Comparison of ENCODE assay signal across 20 cellular contexts in the genomic region with DNA sequence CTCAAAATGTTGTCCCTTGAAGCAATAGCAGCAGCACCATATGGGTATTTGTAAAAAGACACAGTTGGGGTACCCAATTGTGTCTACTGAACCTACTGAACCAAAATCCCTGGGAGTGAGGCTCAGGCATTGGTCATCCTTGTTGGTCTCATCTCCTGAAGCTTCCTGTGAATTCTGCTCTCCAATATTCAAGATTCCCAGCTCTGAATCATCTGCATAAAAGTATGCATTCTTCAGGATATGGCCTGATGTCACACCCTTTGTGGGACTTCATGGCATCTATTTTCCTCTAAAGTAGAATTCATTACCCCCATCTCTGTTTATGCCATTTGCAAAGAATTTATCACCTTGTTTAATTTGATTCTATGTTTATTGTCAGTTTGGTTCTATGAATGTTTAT. TPM values are rescaled to one million over a fixed set of nuclear protein-coding genes. Genes with fewer than 3 reads are reported as not detected.
"Had no signal": no experiment of that assay in that cellular context is flagged by ENCODE, and none has a peak within 500 bp of the region (broad histone marks: within the 10 kb centered on the region; RNA-seq: fewer than 3 reads in every experiment).

No MANE protein-coding gene starts in this region.

- H3K4me1 ChIP-seq: ascending aorta had no signal

- H3K9me3 ChIP-seq: ascending aorta had no signal

- H3K27ac Mint-ChIP-seq: activated naive CD8-positive, alpha-beta T cell treated with anti-CD3 and anti-CD28 coated beads, Interleukin-2, amount 50 U/mL, for 24 hours; effector memory CD8-positive, alpha-beta T cell; nephron; type B pancreatic cell had no signal

- H3K27ac ChIP-seq: ascending aorta, epithelial cell of prostate, skin epidermis had no signal

- H3K27me3 ChIP-seq: ascending aorta had no signal

- DNase-seq: activated naive CD4-positive, alpha-beta T cell treated with Interleukin-2 at 50 U/mL for 16 hours; activated naive CD8-positive, alpha-beta T cell treated with anti-CD3 and anti-CD28 coated beads, Interleukin-2, amount 50 U/mL, for 24 hours; activated T-cell treated with anti-CD3 and anti-CD28 coated beads for 4 hours; dermis blood vessel endothelial cell; effector memory CD8-positive, alpha-beta T cell; hippocampal formation; kidney; left ventricle myocardium superior; mesendoderm; nucleus accumbens; stimulated activated CD4-positive, alpha-beta T cell treated with anti-CD3 and anti-CD28 coated beads, Interleukin-4, amount 100 ng/mL, for 4 hours; stimulated activated naive CD8-positive, alpha-beta T cell treated with anti-CD3 and anti-CD28 coated beads, Interleukin-15, Interleukin-2, amounts not matched to agents 100 U/mL and 50 U/mL, for 24 hours had no signal

- FAIRE-seq: bronchial epithelial cell, kidney had no signal

- ATAC-seq: activated CD4-positive, CD25-positive, alpha-beta regulatory T cell treated with anti-CD3 and anti-CD28 coated beads, Interleukin-2, amount 50 U/mL, for 24 hours; activated naive CD8-positive, alpha-beta T cell treated with anti-CD3 and anti-CD28 coated beads, Interleukin-2, amount 50 U/mL, for 24 hours; effector memory CD8-positive, alpha-beta T cell; left ventricle myocardium superior; stimulated activated naive CD8-positive, alpha-beta T cell treated with anti-CD3 and anti-CD28 coated beads, Interleukin-15, Interleukin-2, amounts not matched to agents 100 U/mL and 50 U/mL, for 24 hours had no signal

- H3K4me3 Mint-ChIP-seq: activated naive CD8-positive, alpha-beta T cell treated with anti-CD3 and anti-CD28 coated beads, Interleukin-2, amount 50 U/mL, for 24 hours; effector memory CD8-positive, alpha-beta T cell; nephron; type B pancreatic cell had no signal

- H3K9me3 Mint-ChIP-seq: nephron had no signal

- H3K4me1 Mint-ChIP-seq: activated naive CD8-positive, alpha-beta T cell treated with anti-CD3 and anti-CD28 coated beads, Interleukin-2, amount 50 U/mL, for 24 hours; nephron had no signal

- H3K4me3 ChIP-seq: ascending aorta, skin epidermis had no signal

- H3K27me3 Mint-ChIP-seq: activated naive CD8-positive, alpha-beta T cell treated with anti-CD3 and anti-CD28 coated beads, Interleukin-2, amount 50 U/mL, for 24 hours; effector memory CD8-positive, alpha-beta T cell; type B pancreatic cell had no signal

- H3K36me3 ChIP-seq: ascending aorta had no signal

RNA-seq across cellular contexts. Expression of a gene that starts 13.3 kb away (rescaled TPM):
- total RNA-seq: activated CD8-positive, alpha-beta memory T cell treated with anti-CD3 and anti-CD28 coated beads for 36 hours had no signal
